1 cellular context compared by ENCODE assay signal in the genomic region with DNA sequence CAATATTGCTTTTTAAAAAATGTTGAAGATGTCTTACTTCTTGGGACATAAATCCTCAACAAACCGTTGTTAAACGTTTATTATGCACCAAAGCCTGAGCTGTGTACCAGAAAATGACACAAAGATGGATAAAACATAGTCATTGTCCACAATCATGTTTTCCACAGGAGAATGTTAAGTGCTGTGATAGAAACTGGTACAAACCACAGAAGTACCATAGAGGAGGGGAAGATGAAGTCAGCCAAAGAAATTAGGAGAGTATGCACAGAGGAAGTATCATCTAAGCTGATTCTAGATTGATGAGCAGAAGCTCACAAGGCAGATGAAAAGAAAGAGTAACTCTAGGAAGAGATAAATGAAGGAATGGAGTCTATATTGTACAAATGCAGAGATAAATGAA.
TF ChIP-seq lines count a peak whose summit lies in the region.

No MANE protein-coding gene starts in this region.

TF ChIP-seq in GM12878, 131 proteins besides CTCF, POLR2A, EP300 and RAD21 (continued from another document):
- TF ChIP-seq, protein P1, sequence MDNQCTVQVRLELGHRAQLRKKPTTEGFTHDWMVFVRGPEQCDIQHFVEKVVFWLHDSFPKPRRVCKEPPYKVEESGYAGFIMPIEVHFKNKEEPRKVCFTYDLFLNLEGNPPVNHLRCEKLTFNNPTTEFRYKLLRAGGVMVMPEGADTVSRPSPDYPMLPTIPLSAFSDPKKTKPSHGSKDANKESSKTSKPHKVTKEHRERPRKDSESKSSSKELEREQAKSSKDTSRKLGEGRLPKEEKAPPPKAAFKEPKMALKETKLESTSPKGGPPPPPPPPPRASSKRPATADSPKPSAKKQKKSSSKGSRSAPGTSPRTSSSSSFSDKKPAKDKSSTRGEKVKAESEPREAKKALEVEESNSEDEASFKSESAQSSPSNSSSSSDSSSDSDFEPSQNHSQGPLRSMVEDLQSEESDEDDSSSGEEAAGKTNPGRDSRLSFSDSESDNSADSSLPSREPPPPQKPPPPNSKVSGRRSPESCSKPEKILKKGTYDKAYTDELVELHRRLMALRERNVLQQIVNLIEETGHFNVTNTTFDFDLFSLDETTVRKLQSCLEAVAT (IDR thresholded peaks at IDR 0.05) = no peak
- TF ChIP-seq ZNF207 (IDR thresholded peaks at IDR 0.05; ENCODE audit: borderline replicate concordance) = no peak
- no peak for TF ChIP-seq NRF1 (conservative IDR thresholded peaks at IDR 0.05; ENCODE audit: low read depth, low read length)
- no peak for TF ChIP-seq CBX5 (IDR thresholded peaks at IDR 0.05; ENCODE audit: low read depth)
- no peak for TF ChIP-seq ZNF217 (IDR thresholded peaks at IDR 0.05)
- no peak for TF ChIP-seq MEF2B (IDR thresholded peaks at IDR 0.05; ENCODE audit: partially characterized antibody, poor library complexity, severe bottlenecking)
- TF ChIP-seq E2F8 (IDR thresholded peaks at IDR 0.05; ENCODE audit: low read depth, partially characterized antibody) = no peak
- no peak for TF ChIP-seq ZNF274 (IDR thresholded peaks at IDR 0.05; ENCODE audit: insufficient read depth, insufficient read length)
TF ChIP-seq in GM12878: peak in this region for 0.
